23 cellular contexts compared by ENCODE assay signal in the genomic region with DNA sequence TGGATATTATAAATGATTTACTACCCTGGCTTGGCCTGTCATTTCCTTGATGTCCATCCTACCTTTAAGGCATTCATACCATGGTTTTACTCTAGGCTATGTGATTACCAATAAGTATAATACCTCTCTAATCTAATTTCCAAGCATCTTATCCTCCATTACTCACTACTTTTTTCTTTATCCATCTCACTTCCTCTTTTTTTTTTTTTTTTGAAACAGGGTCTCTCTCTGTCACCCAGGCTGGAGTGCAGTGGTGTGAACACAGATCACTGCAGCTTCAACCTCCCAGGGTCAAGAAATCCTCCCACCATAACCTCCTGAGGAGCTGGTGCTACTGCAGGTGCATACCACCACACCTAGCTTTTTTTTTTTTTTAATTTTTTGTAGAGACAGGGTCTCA. TPM values are rescaled to one million over a fixed set of nuclear protein-coding genes. Genes with fewer than 3 reads are reported as not detected.
DNase-seq lines count a peak whose midpoint lies in the region; ATAC-seq, FAIRE-seq and TF ChIP-seq lines count a peak whose summit lies in the region.
"Had no signal": no experiment of that assay in that cellular context is flagged by ENCODE, and none has a peak within 500 bp of the region (broad histone marks: within the 10 kb centered on the region; RNA-seq: fewer than 3 reads in every experiment).

No MANE protein-coding gene starts in this region.

- no peaks in the 10 kb centered on the region for H3K9me3 Mint-ChIP-seq in activated T-cell treated with anti-CD3 and anti-CD28 coated beads, Interleukin-2, amount 50 U/mL, for 24 hours
- no peaks in the 10 kb centered on the region for H3K9me3 Mint-ChIP-seq in activated T-cell treated with anti-CD3 and anti-CD28 coated beads, Interleukin-2, amount 50 U/mL, for 4 hours
- H3K9me3 Mint-ChIP-seq in stimulated activated naive B cell treated with anti-CD40 and anti-IgM and Interleukin-4, amounts not matched to agents 10 μg/mL and 1 μg/mL and 100 μg/mL, for 72 hours: no peaks in the 10 kb centered on the region
- H3K9me3 Mint-ChIP-seq: GM23338 had no signal

- H3K9ac ChIP-seq in GM12878 (ENCODE audit: control insufficient read depth, insufficient read depth, low read length): no peak overlapping the region
- H3K9ac ChIP-seq: parathyroid adenoma had no signal

- CTCF ChIA-PET in GM12878 (lab: Yijun Ruan, JAX): interaction anchor here (1.2 to 11.3 kb wide), 8 partner anchors 11 to 217 kb away, joined by 4 to 101 read pairs (median 6); no protein-coding TSS in a partner anchor

- H3K27me3 Mint-ChIP-seq in activated T-cell treated with anti-CD3 and anti-CD28 coated beads, Interleukin-2, amount 50 U/mL, for 24 hours: no peaks in the 10 kb centered on the region
- H3K27me3 Mint-ChIP-seq in activated T-cell treated with anti-CD3 and anti-CD28 coated beads, Interleukin-2, amount 50 U/mL, for 4 hours (ENCODE audit: low read depth): no peaks in the 10 kb centered on the region
- no peaks in the 10 kb centered on the region for H3K27me3 Mint-ChIP-seq in stimulated activated naive B cell treated with anti-CD40 and anti-IgM and Interleukin-4, amounts not matched to agents 10 μg/mL and 1 μg/mL and 100 μg/mL, for 72 hours

- intact Hi-C loops in GM12878 (cut with micrococcal nuclease; ENCODE audit: unreplicated experiment): loop anchor here (5.0 kb wide), 2 partner anchors 82 to 192 kb away; partner anchors contain the start of gene RAP1A

- POLR2A ChIA-PET in GM12878 (lab: Charles Lee): interaction anchor here (0.6 to 2.9 kb wide), 11 partner anchors 10 to 1338 kb away, joined by 3 to 10 read pairs (median 6); partner anchors contain the start of genes INKA2 and RAP1A

- H3K36me3 ChIP-seq in GM12878 (ENCODE audit: control insufficient read depth in 2 of 2, insufficient read depth in 2 of 2, low read length in 1 of 2): peaks cover 4 to 52% of the 10 kb centered on the region in 2 experiments

- SMC1A ChIA-PET in GM12878 (lab: Charles Lee; ENCODE audit: uncharacterized antibody, unreplicated experiment): interaction anchor here (0.6 to 9.9 kb wide), 22 partner anchors 7 to 214 kb away, joined by 3 to 90 read pairs (median 5); no protein-coding TSS in a partner anchor

- DNase-seq in activated T-cell treated with anti-CD3 and anti-CD28 coated beads, Interleukin-2, amount 50 U/mL, for 24 hours: no peak
- no peak for DNase-seq in activated T-cell treated with anti-CD3 and anti-CD28 coated beads, Interleukin-2, amount 50 U/mL, for 4 hours
- DNase-seq in GM19239 (ENCODE audit: insufficient read length, low spot score) (no peak), GM12878 (ENCODE audit: low read depth, low spot score) (no peak), COR-L47 (lab: John Stamatoyannopoulos, UW) (no peak), dermis blood vessel endothelial cell (no peak)
- no peak for DNase-seq in stimulated activated naive B cell treated with anti-CD40 and anti-IgM and Interleukin-4, amounts not matched to agents 10 μg/mL and 1 μg/mL and 100 μg/mL, for 72 hours
- DNase-seq: activated gamma-delta T cell; caudate nucleus; cortex of kidney; DMS79 treated with DMSO at 0.1 percent for 48 hours; erythroblast; left lung; mesenchymal stem cell; NCI-H1105; NCI-H187; NCI-H510A; retina; stimulated activated naive CD4-positive, alpha-beta T cell treated with Interleukin-2 at 50 U/mL for 16 hours had no signal

- RAD21 ChIA-PET in GM12878 (lab: Charles Lee; ENCODE audit: unreplicated experiment): interaction anchor here (0.6 to 5.1 kb wide), 12 partner anchors 15 to 668 kb away, joined by 3 to 50 read pairs (median 4); partner anchors contain the start of gene DDX20

- no peak for TF ChIP-seq CTCF in GM12878 (IDR thresholded peaks at IDR 0.05 in 2 of 3, conservative IDR thresholded peaks at IDR 0.05 in 1 of 3; ENCODE audit: control insufficient read depth in 2 of 3, extremely low read depth in 1 of 3, insufficient read depth in 1 of 3, low read depth in 3 of 3, low read length in 3 of 3)

- H2AFZ ChIP-seq in GM12878 (ENCODE audit: control insufficient read depth, low read depth, low read length): no peak overlapping the region
- H2AFZ ChIP-seq: GM23338, parathyroid adenoma had no signal

- no peak overlapping the region for H3K4me2 ChIP-seq in GM12878 (ENCODE audit: control insufficient read depth, insufficient read depth)
- H3K4me2 ChIP-seq: GM23338 had no signal

- BruUV-seq in GM12878 (replicated peaks; lab: Mats Ljungman, UMichigan): no TSS peak

- H3K27ac Mint-ChIP-seq in activated T-cell treated with anti-CD3 and anti-CD28 coated beads, Interleukin-2, amount 50 U/mL, for 24 hours: peak overlapping the region; percentile 15
- no peak overlapping the region for H3K27ac Mint-ChIP-seq in stimulated activated naive B cell treated with anti-CD40 and anti-IgM and Interleukin-4, amounts not matched to agents 10 μg/mL and 1 μg/mL and 100 μg/mL, for 72 hours
- H3K27ac Mint-ChIP-seq: GM23338 had no signal

- no peaks in the 10 kb centered on the region for H3K27me3 ChIP-seq in GM12878 (replicated peaks in 1 of 2; ENCODE audit: control insufficient read depth in 2 of 2, insufficient read depth in 2 of 2, low read length in 1 of 2)
- H3K27me3 ChIP-seq: left lung had no signal

- no peaks in the 10 kb centered on the region for H3K9me3 ChIP-seq in GM12878 (replicated peaks; ENCODE audit: control insufficient read depth, insufficient read depth, low read length)
- H3K9me3 ChIP-seq: left lung, thoracic aorta had no signal

- peaks cover 25% of the 10 kb centered on the region for H3K4me1 ChIP-seq in GM12878 (ENCODE audit: control insufficient read depth, insufficient read depth, low read length)
- H3K4me1 ChIP-seq: left lung, parathyroid adenoma had no signal

- no peak for TF ChIP-seq RAD21 in GM12878 (IDR thresholded peaks at IDR 0.05; ENCODE audit: insufficient read depth, low read depth, low read length)

- ATAC-seq in activated T-cell treated with anti-CD3 and anti-CD28 coated beads, Interleukin-2, amount 50 U/mL, for 4 hours: no peak
- ATAC-seq in GM12878: peak; percentile 62
- ATAC-seq in stimulated activated naive B cell treated with anti-CD40 and anti-IgM and Interleukin-4, amounts not matched to agents 10 μg/mL and 1 μg/mL and 100 μg/mL, for 72 hours (replicated peaks): peak; percentile 38 to 70
- ATAC-seq: GM23338, left lung had no signal

- H3K4me3 ChIP-seq in GM12878: no peak overlapping the region
- H3K4me3 ChIP-seq: GM23338, left lung, skin epidermis, thoracic aorta had no signal

- TF ChIP-seq POLR2A in GM12878 (IDR thresholded peaks at IDR 0.05; ENCODE audit: low read depth, low read length): no peak

- H3K4me1 Mint-ChIP-seq in activated T-cell treated with anti-CD3 and anti-CD28 coated beads, Interleukin-2, amount 50 U/mL, for 24 hours (ENCODE audit: low read depth): peaks cover 55% of the 10 kb centered on the region
- peaks cover 44% of the 10 kb centered on the region for H3K4me1 Mint-ChIP-seq in activated T-cell treated with anti-CD3 and anti-CD28 coated beads, Interleukin-2, amount 50 U/mL, for 4 hours (ENCODE audit: low read depth)
- H3K4me1 Mint-ChIP-seq in stimulated activated naive B cell treated with anti-CD40 and anti-IgM and Interleukin-4, amounts not matched to agents 10 μg/mL and 1 μg/mL and 100 μg/mL, for 72 hours: peaks cover 18 to 43% of the 10 kb centered on the region in 2 donors
- H3K4me1 Mint-ChIP-seq: GM23338 had no signal

- peaks cover 19% of the 10 kb centered on the region for H3K79me2 ChIP-seq in GM12878 (ENCODE audit: control insufficient read depth, insufficient read depth, low read length)
- H3K79me2 ChIP-seq: parathyroid adenoma had no signal

- H3K4me3 Mint-ChIP-seq in activated T-cell treated with anti-CD3 and anti-CD28 coated beads, Interleukin-2, amount 50 U/mL, for 24 hours: no peak overlapping the region
- H3K4me3 Mint-ChIP-seq in activated T-cell treated with anti-CD3 and anti-CD28 coated beads, Interleukin-2, amount 50 U/mL, for 4 hours: no peak overlapping the region
- no peak overlapping the region for H3K4me3 Mint-ChIP-seq in stimulated activated naive B cell treated with anti-CD40 and anti-IgM and Interleukin-4, amounts not matched to agents 10 μg/mL and 1 μg/mL and 100 μg/mL, for 72 hours
- H3K4me3 Mint-ChIP-seq: GM23338 had no signal

- H4K20me1 ChIP-seq in GM12878 (ENCODE audit: control insufficient read depth, insufficient read depth): no peaks in the 10 kb centered on the region

- in situ Hi-C loops in GM12878 (cut with MboI): no loop called here

- FAIRE-seq in GM19239 (lab: Jason Lieb, UNC) (peak; percentile 28), GM12878 (lab: Jason Lieb, UNC) (no peak)

- no peak for TF ChIP-seq EP300 in GM12878 (IDR thresholded peaks at IDR 0.05; ENCODE audit: borderline replicate concordance in 1 of 2, control insufficient read depth in 1 of 2, low read depth in 2 of 2, low read length in 2 of 2)

- peak overlapping the region; percentile 28 for H3K27ac ChIP-seq in GM12878 (ENCODE audit: control insufficient read depth, insufficient read depth)
- H3K27ac ChIP-seq: left lung, parathyroid adenoma, skin epidermis, thoracic aorta had no signal

- peaks cover 95% of the 10 kb centered on the region for H3K36me3 Mint-ChIP-seq in activated T-cell treated with anti-CD3 and anti-CD28 coated beads, Interleukin-2, amount 50 U/mL, for 24 hours (ENCODE audit: low read depth)
- peaks cover 52% of the 10 kb centered on the region for H3K36me3 Mint-ChIP-seq in activated T-cell treated with anti-CD3 and anti-CD28 coated beads, Interleukin-2, amount 50 U/mL, for 4 hours (ENCODE audit: insufficient read depth)
- peaks cover 56% of the 10 kb centered on the region in 2 donors for H3K36me3 Mint-ChIP-seq in stimulated activated naive B cell treated with anti-CD40 and anti-IgM and Interleukin-4, amounts not matched to agents 10 μg/mL and 1 μg/mL and 100 μg/mL, for 72 hours

RNA-seq across cellular contexts. Expression of gene INKA2, which starts 39.9 kb away (rescaled TPM):
- total RNA-seq in activated T-cell treated with anti-CD3 and anti-CD28 coated beads, Interleukin-2, amount 50 U/mL, for 4 hours: under 1 TPM; 0.25 to 0.82 (median 0.76) TPM
- 1.4 and 1.7 TPM in 2 replicates for total RNA-seq in GM12878 (2013; cell fraction: nucleolus; rRNA removed)
- 0.96 and 2.3 TPM in 2 replicates for total RNA-seq in GM12878 (2014; rRNA removed)
- total RNA-seq in GM12878 (2014; rRNA removed; fragmentation: Illumina TruSeq; extraction: Trizol): 1.3 and 2.0 TPM in 2 replicates
- 4.7 and 5.1 TPM in 2 replicates for total RNA-seq in GM12878 (2021)
- polyA plus RNA-seq in GM12878 (2011; ENCODE audit: low read depth): 0.88 TPM
- polyA plus RNA-seq in GM12878 (2011; rRNA removed): 0.68 and 0.85 TPM in 2 replicates
- polyA plus RNA-seq in GM12878 (2011; cell fraction: cytosol; rRNA removed): 0.85 and 0.87 TPM in 2 replicates
- polyA plus RNA-seq in GM12878 (2011; cell fraction: nucleus; rRNA removed): 1.4 and 1.7 TPM in 2 replicates
- 1.7 and 2.7 TPM in 2 replicates for polyA plus RNA-seq in GM12878 (2012)
- polyA plus RNA-seq in GM12878 (2014; fragmentation: Illumina TruSeq; extraction: Trizol): 0.96 TPM in 1 of 2 replicates, not detected in the other
- under 1 TPM in 1 of 2 experiments, not detected in 1; 0.38 TPM for polyA plus RNA-seq in GM12878 (2014; fragmentation: Nextera tagmentation; extraction: Ambion mirVana)
- 1.7 and 2.0 TPM in 2 replicates for polyA plus RNA-seq in GM12878 (2014; rRNA removed)
- polyA plus RNA-seq in GM12878 (2016; fragmentation: Nextera tagmentation; extraction: Ambion mirVana): 1 to 10 TPM; 3.0 to 3.8 TPM
- polyA minus RNA-seq in GM12878 (2011; rRNA and poly(A)+ RNA removed): 1.4 and 1.5 TPM in 2 replicates
- polyA minus RNA-seq in GM12878 (2011; cell fraction: cytosol; rRNA and poly(A)+ RNA removed): 0.62 TPM in 1 of 2 replicates, not detected in the other
- 1.3 TPM in 2 replicates for polyA minus RNA-seq in GM12878 (2011; cell fraction: nucleus; rRNA and poly(A)+ RNA removed)
- total RNA-seq in dermis blood vessel endothelial cell: 9.7 and 12.2 TPM in 2 replicates

RNA-seq across cellular contexts. Expression of gene DDX20, which starts 56.4 kb away (rescaled TPM):
- total RNA-seq in activated T-cell treated with anti-CD3 and anti-CD28 coated beads, Interleukin-2, amount 50 U/mL, for 4 hours: 10 to 100 TPM; 22.0 to 26.0 (median 24.1) TPM
- 31.3 and 31.4 TPM in 2 replicates for total RNA-seq in GM12878 (2013; cell fraction: nucleolus; rRNA removed)
- 25.0 and 25.7 TPM in 2 replicates for total RNA-seq in GM12878 (2014; rRNA removed)
- 26.8 and 28.7 TPM in 2 replicates for total RNA-seq in GM12878 (2014; rRNA removed; fragmentation: Illumina TruSeq; extraction: Trizol)
- total RNA-seq in GM12878 (2021): 21.8 and 26.3 TPM in 2 replicates
- polyA plus RNA-seq in GM12878 (2011; ENCODE audit: low read depth): 4.7 TPM
- polyA plus RNA-seq in GM12878 (2011; rRNA removed): 19.3 and 23.2 TPM in 2 replicates
- 7.7 and 8.5 TPM in 2 replicates for polyA plus RNA-seq in GM12878 (2011; cell fraction: cytosol; rRNA removed)
- 21.6 and 27.1 TPM in 2 replicates for polyA plus RNA-seq in GM12878 (2011; cell fraction: nucleus; rRNA removed)
- 5.9 and 7.2 TPM in 2 replicates for polyA plus RNA-seq in GM12878 (2012)
- 24.7 and 32.3 TPM in 2 replicates for polyA plus RNA-seq in GM12878 (2014; fragmentation: Illumina TruSeq; extraction: Trizol)
- 10 to 100 TPM in 1 of 2 experiments, 1 to 10 TPM in 1; 7.2 to 10.9 TPM for polyA plus RNA-seq in GM12878 (2014; fragmentation: Nextera tagmentation; extraction: Ambion mirVana)
- 16.6 and 17.6 TPM in 2 replicates for polyA plus RNA-seq in GM12878 (2014; rRNA removed)
- polyA plus RNA-seq in GM12878 (2016; fragmentation: Nextera tagmentation; extraction: Ambion mirVana): 10 to 100 TPM; 25.4 to 30.6 TPM
- 9.7 and 18.4 TPM in 2 replicates for polyA minus RNA-seq in GM12878 (2011; rRNA and poly(A)+ RNA removed)
- polyA minus RNA-seq in GM12878 (2011; cell fraction: cytosol; rRNA and poly(A)+ RNA removed): 7.8 and 11.1 TPM in 2 replicates
- 8.3 and 11.7 TPM in 2 replicates for polyA minus RNA-seq in GM12878 (2011; cell fraction: nucleus; rRNA and poly(A)+ RNA removed)
- total RNA-seq in dermis blood vessel endothelial cell: 25.6 and 28.1 TPM in 2 replicates

Comparison
In these comparisons a context has a peak if more than half of its experiments do, and no peak if none do; other contexts are left out.
1. ATAC-seq: peak in GM12878 (single experiment) and stimulated activated naive B cell treated with anti-CD40 and anti-IgM and Interleukin-4, amounts not matched to agents 10 μg/mL and 1 μg/mL and 100 μg/mL, for 72 hours (2 of 2); none in activated T-cell treated with anti-CD3 and anti-CD28 coated beads, Interleukin-2, amount 50 U/mL, for 4 hours (0 of 2).